7 cellular contexts compared by ENCODE assay signal in genomic region chr4:163273922-163274321, GRCh38. TPM values are rescaled to one million over a fixed set of nuclear protein-coding genes. Genes with fewer than 3 reads are reported as not detected.
"Had no signal": no experiment of that assay in that cellular context is flagged by ENCODE, and none has a peak within 500 bp of the region (broad histone marks: within the 10 kb centered on the region; RNA-seq: fewer than 3 reads in every experiment).

No MANE protein-coding gene starts in this region.

- DNase-seq: GOT3, H9, HCEC 1CT, IMR-90, KBM-7 had no signal

- H3K9me3 Mint-ChIP-seq: H9 had no signal

- H3K4me3 Mint-ChIP-seq: H9 had no signal

- H3K27ac Mint-ChIP-seq: H9 had no signal

- FAIRE-seq: H54, HTR-8/SVneo had no signal

RNA-seq across cellular contexts. Expression of gene NPY1R, which starts 58.5 kb away (rescaled TPM):
- polyA plus RNA-seq: IMR-90 had no signal
